ENCODE assay signal across 8 cellular contexts in the genomic region with DNA sequence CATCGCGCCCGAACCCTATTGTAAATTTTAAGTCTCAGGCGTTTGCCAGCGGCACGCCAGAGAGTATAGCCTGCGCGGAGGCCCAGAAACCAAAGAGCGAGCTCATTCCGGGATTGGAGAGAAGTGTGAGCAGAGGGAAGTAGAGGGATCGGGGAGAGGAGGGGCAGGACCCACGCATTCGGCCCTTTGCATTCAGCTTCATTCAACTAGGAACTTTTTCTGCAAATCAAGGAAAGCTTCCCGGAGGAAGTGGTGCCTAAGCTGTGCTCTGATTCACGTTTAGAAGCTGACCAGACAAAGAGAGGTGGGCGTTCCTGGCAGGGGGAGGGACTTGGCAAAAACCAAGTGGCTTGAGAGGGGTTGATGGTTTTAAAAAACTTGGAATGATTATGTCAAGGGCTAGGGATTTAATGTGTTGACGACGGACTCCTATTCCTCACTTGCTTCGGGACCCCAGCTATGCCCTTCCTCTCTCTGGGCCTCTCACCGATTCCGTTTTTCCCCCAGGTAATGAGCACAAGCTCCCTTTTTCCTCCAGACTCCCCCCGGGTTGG. TPM values are rescaled to one million over a fixed set of nuclear protein-coding genes. Genes with fewer than 3 reads are reported as not detected.
DNase-seq lines count a peak whose midpoint lies in the region; ATAC-seq and TF ChIP-seq lines count a peak whose summit lies in the region.

No MANE protein-coding gene starts in this region.

- H3K9me2 ChIP-seq in PC-9 (ENCODE audit: insufficient read depth), result no peaks in the 10 kb centered on the region

- CTCF ChIA-PET in Caco-2 (lab: Charles Lee) (interaction anchor here (0.5 to 1.9 kb wide), 11 partner anchors 12 to 214 kb away, joined by 3 to 14 read pairs (median 7); a partner anchor contains a TSS), PC-9 (lab: Charles Lee) (interaction anchor here (0.6 to 1.4 kb wide), 2 partner anchors 36 to 42 kb away, joined by 3 to 6 read pairs; a partner anchor contains a TSS)

- H3K4me3 Mint-ChIP-seq in Caco-2 (ENCODE audit: unreplicated experiment), result peak overlapping the region; percentile 78
- peak overlapping the region; percentile 96 to 99 (median 98) for H3K4me3 Mint-ChIP-seq in IgD-negative memory B cell

- H3K27me3 Mint-ChIP-seq in Caco-2 (ENCODE audit: insufficient read depth, unreplicated experiment), result no peaks in the 10 kb centered on the region
- H3K27me3 Mint-ChIP-seq in IgD-negative memory B cell, result no peaks in the 10 kb centered on the region

- H3K27ac Mint-ChIP-seq in Caco-2 (ENCODE audit: unreplicated experiment) (peak overlapping the region; percentile 99), IgD-negative memory B cell (peak overlapping the region; percentile 97 to 99 (median 98))

- H3K4me1 Mint-ChIP-seq in Caco-2 (ENCODE audit: low read depth, unreplicated experiment) (peaks cover 21% of the 10 kb centered on the region), IgD-negative memory B cell (peaks cover 37 to 43% (median 41%) of the 10 kb centered on the region in 3 donors)

- H3K79me2 ChIP-seq in PC-9 (ENCODE audit: low read depth), result peaks cover 41% of the 10 kb centered on the region
- peaks cover 41% of the 10 kb centered on the region for H3K79me2 ChIP-seq in smooth muscle cell (ENCODE audit: low read depth)

- peaks cover 61% of the 10 kb centered on the region for H3K36me3 Mint-ChIP-seq in Caco-2 (ENCODE audit: insufficient read depth, unreplicated experiment)
- no peaks in the 10 kb centered on the region for H3K36me3 Mint-ChIP-seq in IgD-negative memory B cell

- H3K4me1 ChIP-seq in Caco-2 (peaks cover 25% of the 10 kb centered on the region), PC-9 (replicated peaks; ENCODE audit: insufficient read depth) (peaks cover 21% of the 10 kb centered on the region), breast epithelium (peaks cover 12 to 15% of the 10 kb centered on the region in 2 donors), smooth muscle cell (ENCODE audit: low read depth) (peaks cover 16% of the 10 kb centered on the region)

- BruUV-seq in Caco-2 (replicated peaks; lab: Mats Ljungman, UMichigan) (TSS peak; percentile 95), PC-9 (replicated peaks; lab: Mats Ljungman, UMichigan) (TSS peak; percentile 99)

- peak; percentile 22 for ATAC-seq in GM19324 (IDR thresholded peaks at IDR 0.05; ENCODE audit: low FRiP score, unreplicated experiment)
- no peak for ATAC-seq in HG02973 (IDR thresholded peaks at IDR 0.05; ENCODE audit: unreplicated experiment)

- H4K20me1 ChIP-seq in PC-9 (ENCODE audit: insufficient read depth) (peaks cover 36% of the 10 kb centered on the region), smooth muscle cell (ENCODE audit: low read depth) (peaks cover 37% of the 10 kb centered on the region)

- no peak for TF ChIP-seq CTCF in Caco-2 (IDR thresholded peaks at IDR 0.05; ENCODE audit: insufficient read depth in 1 of 2, low read depth in 1 of 2, low read length in 1 of 2, severe bottlenecking in 1 of 2, unreplicated experiment in 1 of 2)
- TF ChIP-seq CTCF in PC-9 (conservative IDR thresholded peaks at IDR 0.05), result no peak
- TF ChIP-seq CTCF in breast epithelium (IDR thresholded peaks at IDR 0.05), result peak in 1 of 3 donors; percentile 23
- TF ChIP-seq CTCF in smooth muscle cell (IDR thresholded peaks at IDR 0.05; ENCODE audit: borderline replicate concordance, insufficient read depth, poor library complexity, severe bottlenecking), result no peak

- peak overlapping the region; percentile 75 for H3K4me2 ChIP-seq in PC-9
- peak overlapping the region; percentile 82 for H3K4me2 ChIP-seq in smooth muscle cell

- no peak for TF ChIP-seq POLR2A in breast epithelium (IDR thresholded peaks at IDR 0.05)

- 2% methylated on average over 21 of the region's 22 CpGs for WGBS in smooth muscle cell (ENCODE audit: low lambda C conversion rate)

- H3K9me3 ChIP-seq in Caco-2 (no peaks in the 10 kb centered on the region), PC-9 (ENCODE audit: insufficient read depth, low read depth) (no peaks in the 10 kb centered on the region), breast epithelium (no peaks in the 10 kb centered on the region), smooth muscle cell (replicated peaks; ENCODE audit: low read depth) (no peaks in the 10 kb centered on the region)

- no peaks in the 10 kb centered on the region for H3K9me3 Mint-ChIP-seq in Caco-2 (ENCODE audit: unreplicated experiment)
- H3K9me3 Mint-ChIP-seq in IgD-negative memory B cell, result no peaks in the 10 kb centered on the region

- H3F3A ChIP-seq in PC-9 (ENCODE audit: insufficient read depth, low read depth), result peaks cover 54% of the 10 kb centered on the region
- peaks cover 32% of the 10 kb centered on the region for H3F3A ChIP-seq in smooth muscle cell (ENCODE audit: low read depth)

- H3K27ac ChIP-seq in PC-9, result peak overlapping the region; percentile 91
- peak overlapping the region; percentile 95 to 96 for H3K27ac ChIP-seq in breast epithelium
- H3K27ac ChIP-seq in smooth muscle cell (ENCODE audit: low read depth), result peak overlapping the region; percentile 98

- no peak for DNase-seq in Caco-2
- DNase-seq in PC-9, result peak in 1 of 2 experiments; percentile 89
- DNase-seq in breast epithelium (ENCODE audit: low spot score in 2 of 2), result peak in 1 of 2 donors; percentile 86
- DNase-seq in iPS-NIHi11 (ENCODE audit: low spot score), result peak; percentile 56
- DNase-seq in smooth muscle cell (lab: John Stamatoyannopoulos, UW; ENCODE audit: unreplicated experiment), result peak; percentile 69

- peak overlapping the region; percentile 98 for H3K9ac ChIP-seq in smooth muscle cell (ENCODE audit: low read depth)

- peak overlapping the region; percentile 33 for H3K4me3 ChIP-seq in Caco-2 (ENCODE audit: low read depth, low read length)
- peak overlapping the region; percentile 62 for H3K4me3 ChIP-seq in PC-9
- peak overlapping the region; percentile 35 to 98 (median 61) for H3K4me3 ChIP-seq in breast epithelium
- peak overlapping the region; percentile 57 for H3K4me3 ChIP-seq in smooth muscle cell

- H3K36me3 ChIP-seq in Caco-2 (ENCODE audit: control insufficient read depth, insufficient read depth, low read length), result no peaks in the 10 kb centered on the region
- peaks cover 12% of the 10 kb centered on the region for H3K36me3 ChIP-seq in PC-9 (ENCODE audit: low read depth)
- no peaks in the 10 kb centered on the region for H3K36me3 ChIP-seq in breast epithelium
- H3K36me3 ChIP-seq in smooth muscle cell (ENCODE audit: low read depth), result no peaks in the 10 kb centered on the region

- POLR2A ChIA-PET in Caco-2 (lab: Charles Lee) (interaction anchor here (0.7 to 2.9 kb wide), 10 partner anchors 9 to 224 kb away, joined by 3 to 50 read pairs (median 8); a partner anchor contains a TSS), PC-9 (lab: Charles Lee; ENCODE audit: unreplicated experiment) (interaction anchor here (0.5 to 1.5 kb wide), 19 partner anchors 11 to 683 kb away, joined by 3 to 38 read pairs (median 4); a partner anchor contains a TSS)

- intact Hi-C loops in Caco-2 (cut with micrococcal nuclease; ENCODE audit: unreplicated experiment) (loop anchor here (1.0 to 5.0 kb wide), 5 partner anchors 11 to 191 kb away; a partner anchor contains a TSS), PC-9 (cut with micrococcal nuclease; ENCODE audit: unreplicated experiment) (loop anchor here (1.0 to 5.0 kb wide), 4 partner anchors 36 to 284 kb away; a partner anchor contains a TSS), breast epithelium (cut with DNase I; ENCODE audit: low total_unique reads) (no loop called here)

- peak overlapping the region; percentile 71 for H2AFZ ChIP-seq in PC-9
- H2AFZ ChIP-seq in smooth muscle cell (ENCODE audit: low read depth), result peak overlapping the region; percentile 63

- no peaks in the 10 kb centered on the region for H3K27me3 ChIP-seq in Caco-2 (replicated peaks; ENCODE audit: control insufficient read depth, insufficient read depth, low read length)
- H3K27me3 ChIP-seq in PC-9 (ENCODE audit: insufficient read depth, low read depth), result no peaks in the 10 kb centered on the region
- no peaks in the 10 kb centered on the region for H3K27me3 ChIP-seq in breast epithelium
- no peaks in the 10 kb centered on the region for H3K27me3 ChIP-seq in smooth muscle cell (ENCODE audit: low read depth)

RNA-seq across cellular contexts. Expression of a gene that starts 0.9 kb away (rescaled TPM):
- total RNA-seq in Caco-2 (2022) (326 and 343 TPM in 2 replicates), PC-9 (2021) (228 and 261 TPM in 2 replicates), breast epithelium (100 to 1,000 TPM; 137 to 227 (median 154) TPM), smooth muscle cell (147 and 174 TPM in 2 replicates)
- polyA plus RNA-seq in IgD-negative memory B cell (187 TPM), smooth muscle cell (170 and 175 TPM in 2 replicates)

RNA-seq across cellular contexts. Expression of a gene that starts 10.5 kb away (rescaled TPM):
- total RNA-seq in Caco-2 (2022) (103 and 111 TPM in 2 replicates), PC-9 (2021) (80.3 and 84.8 TPM in 2 replicates), breast epithelium (10 to 100 TPM in 1 of 3 donors, 1 to 10 TPM in 2; 5.1 to 11.7 (median 8.5) TPM), smooth muscle cell (3.2 and 10.8 TPM in 2 replicates)
- polyA plus RNA-seq in IgD-negative memory B cell (16.8 TPM), smooth muscle cell (34.0 and 44.1 TPM in 2 replicates)

RNA-seq across cellular contexts. Expression of a gene that starts 10.6 kb away (rescaled TPM):
- total RNA-seq in Caco-2 (2022) (125 and 131 TPM in 2 replicates), PC-9 (2021) (181 and 220 TPM in 2 replicates), breast epithelium (100 to 1,000 TPM in 1 of 3 donors, 10 to 100 TPM in 2; 39.7 to 100 (median 52.4) TPM), smooth muscle cell (35.1 and 38.2 TPM in 2 replicates)
- polyA plus RNA-seq in IgD-negative memory B cell (66.0 TPM), smooth muscle cell (45.9 and 64.1 TPM in 2 replicates)

RNA-seq across cellular contexts. Expression of a gene that starts 13.2 kb away (rescaled TPM):
- 8.5 and 10.4 TPM in 2 replicates for total RNA-seq in Caco-2 (2022)
- 0.65 TPM for polyA plus RNA-seq in IgD-negative memory B cell
- total RNA-seq in PC-9 (2021), result 9.5 and 14.2 TPM in 2 replicates
- 1 to 10 TPM; 1.3 to 2.9 (median 1.4) TPM for total RNA-seq in breast epithelium
- total RNA-seq in smooth muscle cell, result 1.6 and 3.6 TPM in 2 replicates
- 1.7 and 3.1 TPM in 2 replicates for polyA plus RNA-seq in smooth muscle cell

RNA-seq across cellular contexts. Expression of a gene that starts 14.7 kb away (rescaled TPM):
- total RNA-seq in Caco-2 (2022), result 1.9 and 2.0 TPM in 2 replicates
- not detected for polyA plus RNA-seq in IgD-negative memory B cell
- 1.7 and 2.1 TPM in 2 replicates for total RNA-seq in PC-9 (2021)
- total RNA-seq in breast epithelium, result 10 to 100 TPM in 1 of 3 donors, 1 to 10 TPM in 1, under 1 TPM in 1; 0.80 to 14.4 (median 2.8) TPM
- total RNA-seq in smooth muscle cell, result 7.6 and 19.7 TPM in 2 replicates
- polyA plus RNA-seq in smooth muscle cell, result 20.0 and 21.0 TPM in 2 replicates

Comparison
In these comparisons a context has a peak if more than half of its experiments do, and no peak if none do; other contexts are left out.
1. DNase-seq: peak in iPS-NIHi11 (single experiment) and smooth muscle cell (single experiment); none in Caco-2 (0 of 2).
2. Peak in every context shown above with its lines, with median percentiles within 50 percentile points of each other: H3K4me3 ChIP-seq and H3K27ac ChIP-seq.